Comparison of ENCODE assay signal across 1 cellular context in the genomic region with DNA sequence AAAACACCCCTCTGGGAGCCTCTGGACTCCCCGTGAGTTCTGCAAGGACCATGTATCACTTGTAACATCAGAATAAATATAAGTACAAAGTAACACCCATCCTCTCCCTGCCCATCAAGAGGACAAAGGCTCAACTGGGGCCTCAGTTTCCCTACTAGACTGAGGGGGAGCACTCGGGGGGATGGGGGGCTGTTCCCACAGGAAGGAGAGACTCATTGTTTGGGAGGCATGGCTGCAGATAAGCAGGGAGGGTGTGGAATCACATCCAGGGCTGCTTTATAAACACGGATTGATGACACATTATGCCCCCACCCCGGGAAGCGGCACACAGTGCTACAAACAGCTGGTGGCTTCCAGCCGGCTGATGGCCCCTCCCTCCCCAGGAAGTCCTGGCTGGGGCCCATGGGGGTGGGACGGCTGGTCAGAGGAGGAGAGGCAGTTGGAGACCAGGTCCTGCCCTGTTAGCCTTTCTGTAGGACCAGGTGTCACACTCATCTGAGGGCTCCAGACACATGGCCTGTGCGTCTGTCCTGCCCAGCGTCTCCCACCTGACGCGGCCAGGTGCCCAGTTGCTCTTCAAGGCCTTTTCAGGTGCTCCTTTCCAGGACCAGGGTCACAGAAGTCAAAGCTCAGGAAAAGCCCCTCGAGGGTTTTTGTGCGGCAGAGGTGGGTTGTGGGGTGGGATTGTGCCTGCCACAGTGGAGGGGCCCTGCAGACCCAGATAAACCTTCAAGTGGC.
A peak's percentile ranks its signal among the peaks of the same experiment; 100 is the strongest.
TF ChIP-seq lines count a peak whose summit lies in the region.

No MANE protein-coding gene starts in this region.

TF ChIP-seq in HEK293, 187 proteins besides CTCF, POLR2A, EP300 and RAD21 (continued from another document):
- TF ChIP-seq, protein P1, sequence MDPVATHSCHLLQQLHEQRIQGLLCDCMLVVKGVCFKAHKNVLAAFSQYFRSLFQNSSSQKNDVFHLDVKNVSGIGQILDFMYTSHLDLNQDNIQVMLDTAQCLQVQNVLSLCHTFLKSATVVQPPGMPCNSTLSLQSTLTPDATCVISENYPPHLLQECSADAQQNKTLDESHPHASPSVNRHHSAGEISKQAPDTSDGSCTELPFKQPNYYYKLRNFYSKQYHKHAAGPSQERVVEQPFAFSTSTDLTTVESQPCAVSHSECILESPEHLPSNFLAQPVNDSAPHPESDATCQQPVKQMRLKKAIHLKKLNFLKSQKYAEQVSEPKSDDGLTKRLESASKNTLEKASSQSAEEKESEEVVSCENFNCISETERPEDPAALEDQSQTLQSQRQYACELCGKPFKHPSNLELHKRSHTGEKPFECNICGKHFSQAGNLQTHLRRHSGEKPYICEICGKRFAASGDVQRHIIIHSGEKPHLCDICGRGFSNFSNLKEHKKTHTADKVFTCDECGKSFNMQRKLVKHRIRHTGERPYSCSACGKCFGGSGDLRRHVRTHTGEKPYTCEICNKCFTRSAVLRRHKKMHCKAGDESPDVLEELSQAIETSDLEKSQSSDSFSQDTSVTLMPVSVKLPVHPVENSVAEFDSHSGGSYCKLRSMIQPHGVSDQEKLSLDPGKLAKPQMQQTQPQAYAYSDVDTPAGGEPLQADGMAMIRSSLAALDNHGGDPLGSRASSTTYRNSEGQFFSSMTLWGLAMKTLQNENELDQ (tag by site-specific recombination; IDR thresholded peaks at IDR 0.05; ENCODE audit: low read depth), result no peak
- TF ChIP-seq GFI1B (tag by site-specific recombination; IDR thresholded peaks at IDR 0.05) (peak; percentile 4; the same call in 1 of the 2 replicates), KLF8 (tag by site-specific recombination; IDR thresholded peaks at IDR 0.05) (peak; percentile 37; the same call in 1 of the 2 replicates), MEIS1 (CRISPR knock-in tag; IDR thresholded peaks at IDR 0.05; ENCODE audit: borderline replicate concordance) (no peak), ZNF701 (tag by site-specific recombination; IDR thresholded peaks at IDR 0.05) (no peak), ZNF623 (tag by site-specific recombination; IDR thresholded peaks at IDR 0.05) (no peak), ZNF341 (tag by site-specific recombination; IDR thresholded peaks at IDR 0.05; ENCODE audit: low read depth) (peak; percentile 63), KLF10 (tag by site-specific recombination; IDR thresholded peaks at IDR 0.05) (peak; percentile 79; the same call in 1 of the 2 replicates), SP3 (tag by site-specific recombination; IDR thresholded peaks at IDR 0.05) (peak; percentile 52; the same call in 1 of the 2 replicates), ZSCAN30 (tag by site-specific recombination; IDR thresholded peaks at IDR 0.05) (no peak), SCRT1 (tag by site-specific recombination; IDR thresholded peaks at IDR 0.05; ENCODE audit: borderline replicate concordance) (no peak), ZNF2 (tag by site-specific recombination; IDR thresholded peaks at IDR 0.05) (no peak), ZFP3 (tag by site-specific recombination; IDR thresholded peaks at IDR 0.05; ENCODE audit: low read depth) (no peak), ZNF561 (tag by site-specific recombination; IDR thresholded peaks at IDR 0.05; ENCODE audit: borderline replicate concordance) (0 out of 2 replicates have a peak, but pooled peaks have one; percentile 16), GLIS1 (tag by site-specific recombination; IDR thresholded peaks at IDR 0.05) (peak; percentile 83), ZNF394 (tag by site-specific recombination; IDR thresholded peaks at IDR 0.05; ENCODE audit: borderline replicate concordance) (peak; percentile 30; the same call in 1 of the 2 replicates)
- TF ChIP-seq, protein P2, sequence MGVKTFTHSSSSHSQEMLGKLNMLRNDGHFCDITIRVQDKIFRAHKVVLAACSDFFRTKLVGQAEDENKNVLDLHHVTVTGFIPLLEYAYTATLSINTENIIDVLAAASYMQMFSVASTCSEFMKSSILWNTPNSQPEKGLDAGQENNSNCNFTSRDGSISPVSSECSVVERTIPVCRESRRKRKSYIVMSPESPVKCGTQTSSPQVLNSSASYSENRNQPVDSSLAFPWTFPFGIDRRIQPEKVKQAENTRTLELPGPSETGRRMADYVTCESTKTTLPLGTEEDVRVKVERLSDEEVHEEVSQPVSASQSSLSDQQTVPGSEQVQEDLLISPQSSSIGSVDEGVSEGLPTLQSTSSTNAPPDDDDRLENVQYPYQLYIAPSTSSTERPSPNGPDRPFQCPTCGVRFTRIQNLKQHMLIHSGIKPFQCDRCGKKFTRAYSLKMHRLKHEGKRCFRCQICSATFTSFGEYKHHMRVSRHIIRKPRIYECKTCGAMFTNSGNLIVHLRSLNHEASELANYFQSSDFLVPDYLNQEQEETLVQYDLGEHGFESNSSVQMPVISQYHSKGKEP (tag by site-specific recombination; IDR thresholded peaks at IDR 0.05), result no peak
- TF ChIP-seq, protein P3, sequence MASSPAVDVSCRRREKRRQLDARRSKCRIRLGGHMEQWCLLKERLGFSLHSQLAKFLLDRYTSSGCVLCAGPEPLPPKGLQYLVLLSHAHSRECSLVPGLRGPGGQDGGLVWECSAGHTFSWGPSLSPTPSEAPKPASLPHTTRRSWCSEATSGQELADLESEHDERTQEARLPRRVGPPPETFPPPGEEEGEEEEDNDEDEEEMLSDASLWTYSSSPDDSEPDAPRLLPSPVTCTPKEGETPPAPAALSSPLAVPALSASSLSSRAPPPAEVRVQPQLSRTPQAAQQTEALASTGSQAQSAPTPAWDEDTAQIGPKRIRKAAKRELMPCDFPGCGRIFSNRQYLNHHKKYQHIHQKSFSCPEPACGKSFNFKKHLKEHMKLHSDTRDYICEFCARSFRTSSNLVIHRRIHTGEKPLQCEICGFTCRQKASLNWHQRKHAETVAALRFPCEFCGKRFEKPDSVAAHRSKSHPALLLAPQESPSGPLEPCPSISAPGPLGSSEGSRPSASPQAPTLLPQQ (tag by site-specific recombination; IDR thresholded peaks at IDR 0.05), result peak; percentile 55
- TF ChIP-seq, protein P4, sequence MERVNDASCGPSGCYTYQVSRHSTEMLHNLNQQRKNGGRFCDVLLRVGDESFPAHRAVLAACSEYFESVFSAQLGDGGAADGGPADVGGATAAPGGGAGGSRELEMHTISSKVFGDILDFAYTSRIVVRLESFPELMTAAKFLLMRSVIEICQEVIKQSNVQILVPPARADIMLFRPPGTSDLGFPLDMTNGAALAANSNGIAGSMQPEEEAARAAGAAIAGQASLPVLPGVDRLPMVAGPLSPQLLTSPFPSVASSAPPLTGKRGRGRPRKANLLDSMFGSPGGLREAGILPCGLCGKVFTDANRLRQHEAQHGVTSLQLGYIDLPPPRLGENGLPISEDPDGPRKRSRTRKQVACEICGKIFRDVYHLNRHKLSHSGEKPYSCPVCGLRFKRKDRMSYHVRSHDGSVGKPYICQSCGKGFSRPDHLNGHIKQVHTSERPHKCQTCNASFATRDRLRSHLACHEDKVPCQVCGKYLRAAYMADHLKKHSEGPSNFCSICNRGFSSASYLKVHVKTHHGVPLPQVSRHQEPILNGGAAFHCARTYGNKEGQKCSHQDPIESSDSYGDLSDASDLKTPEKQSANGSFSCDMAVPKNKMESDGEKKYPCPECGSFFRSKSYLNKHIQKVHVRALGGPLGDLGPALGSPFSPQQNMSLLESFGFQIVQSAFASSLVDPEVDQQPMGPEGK (tag by site-specific recombination; IDR thresholded peaks at IDR 0.05), result no peak
